ENCODE assay signal across 21 cellular contexts in genomic region chr6:97822632-97823031, GRCh38.
DNase-seq lines count a peak whose midpoint lies in the region; ATAC-seq, FAIRE-seq and TF ChIP-seq lines count a peak whose summit lies in the region.
"Had no signal": no experiment of that assay in that cellular context is flagged by ENCODE, and none has a peak within 500 bp of the region (broad histone marks: within the 10 kb centered on the region; RNA-seq: fewer than 3 reads in every experiment).

No MANE protein-coding gene starts in this region.

- DNase-seq in NCI-H69 (lab: John Stamatoyannopoulos, UW) (peak; percentile 68), H1 (ENCODE audit: low read depth in 1 of 2, low spot score in 2 of 2) (no peak), neural progenitor cell (ENCODE audit: low spot score) (no peak), HT-29 (ENCODE audit: low spot score) (no peak), lower leg skin (ENCODE audit: low spot score in 2 of 2) (no peak), AG20443 (ENCODE audit: low spot score) (no peak)
- DNase-seq: Caco-2; CD4-positive, CD25-positive, alpha-beta regulatory T cell; CD8-positive, alpha-beta T cell; DMS153; DND-41; GM23248 had no signal

- no peak; a peak in 1 of 4 replicates for TF ChIP-seq RAD21 in H1 (IDR thresholded peaks at IDR 0.05 in 1 of 2, conservative IDR thresholded peaks at IDR 0.05 in 1 of 2; ENCODE audit: low read depth in 2 of 2, low read length in 2 of 2)

- H3K4me3 ChIP-seq in HUES48 (ENCODE audit: low read depth, low read length) (no peak overlapping the region), H1 (ENCODE audit: extremely low read depth in 1 of 4, insufficient read depth in 2 of 4, low read depth in 3 of 4, low read length in 4 of 4) (no peak overlapping the region; a peak in 1 of 8 replicates), neural progenitor cell (no peak overlapping the region), lower leg skin (ENCODE audit: low read depth, poor library complexity, severe bottlenecking) (no peak overlapping the region)
- H3K4me3 ChIP-seq: BLaER1, GM23248 had no signal

- no peak overlapping the region for H3K27ac Mint-ChIP-seq in neural progenitor cell
- H3K27ac Mint-ChIP-seq: B cell; CD8-positive, alpha-beta T cell had no signal

- H3K79me2 ChIP-seq in H1 (ENCODE audit: control insufficient read depth in 1 of 2, insufficient read depth in 2 of 2, low read length in 2 of 2) (no peaks in the 10 kb centered on the region), neural progenitor cell (ENCODE audit: low read depth) (no peaks in the 10 kb centered on the region)

- no peak overlapping the region for H2BK15ac ChIP-seq in H1 (ENCODE audit: low read length)

- no peak overlapping the region for H3K18ac ChIP-seq in H1 (ENCODE audit: extremely low read depth, low read length)

- no peak for FAIRE-seq in H1 (lab: Jason Lieb, UNC)
- FAIRE-seq: G401.6, GM12892, H54 had no signal

- H2BK120ac ChIP-seq in H1 (replicated peaks; ENCODE audit: low read depth, low read length), result no peak overlapping the region

- H3K27ac ChIP-seq in HUES48 (ENCODE audit: low read depth, low read length) (no peak overlapping the region), H1 (ENCODE audit: low read depth, low read length) (no peak overlapping the region), neural progenitor cell (no peak overlapping the region)
- H3K27ac ChIP-seq: BLaER1, C4-2B, GM23248 had no signal

- H3K9ac ChIP-seq in HUES48 (ENCODE audit: low read depth, low read length) (0 out of 2 replicates have a peak overlapping the region, but pooled peaks have one; percentile 4), H1 (replicated peaks in 1 of 4; ENCODE audit: extremely low read depth in 1 of 4, low read depth in 3 of 4, low read length in 3 of 4) (no peak overlapping the region), neural progenitor cell (no peak overlapping the region)
- H3K9ac ChIP-seq: BLaER1, GM23248 had no signal

- H3K9me3 Mint-ChIP-seq in neural progenitor cell, result peaks cover 2% of the 10 kb centered on the region
- H3K9me3 Mint-ChIP-seq: CD8-positive, alpha-beta T cell had no signal

- no peaks in the 10 kb centered on the region for H3K36me3 Mint-ChIP-seq in neural progenitor cell
- H3K36me3 Mint-ChIP-seq: CD4-positive, CD25-positive, alpha-beta regulatory T cell; CD8-positive, alpha-beta T cell had no signal

- H3K27me3 ChIP-seq in HUES48 (ENCODE audit: control insufficient read depth, insufficient read depth, low read length), result no peaks in the 10 kb centered on the region
- no peaks in the 10 kb centered on the region for H3K27me3 ChIP-seq in H1 (replicated peaks in 1 of 4; ENCODE audit: control insufficient read depth in 3 of 4, extremely low read depth in 1 of 4, insufficient read depth in 3 of 4, low read length in 3 of 4)
- no peaks in the 10 kb centered on the region for H3K27me3 ChIP-seq in neural progenitor cell
- H3K27me3 ChIP-seq: BLaER1 had no signal

- 19% methylated on average over 2 of the region's 2 CpGs; no CpG with 5 or more reads in 1 of the 2 experiments for WGBS in H1 (ENCODE audit: extremely low coverage in 1 of 2, insufficient coverage in 1 of 2, insufficient read length in 1 of 2, insufficient replicate concordance in 2 of 2, low coverage in 1 of 2, low lambda C conversion rate in 2 of 2, missing lambda C conversion rate in 1 of 2), 2 experiments
- 72 to 78% methylated on average over 2 of the region's 2 CpGs for WGBS in lower leg skin, 2 donors

- TF ChIP-seq POLR2A in H1 (IDR thresholded peaks at IDR 0.05; ENCODE audit: control extremely low read depth in 1 of 2, low read depth in 2 of 2, low read length in 2 of 2), result no peak
- no peak for TF ChIP-seq POLR2A in lower leg skin (IDR thresholded peaks at IDR 0.05)

- peaks cover 37% of the 10 kb centered on the region for H3K4me1 ChIP-seq in HUES48 (ENCODE audit: control insufficient read depth, insufficient read depth, low read length)
- H3K4me1 ChIP-seq in H1 (replicated peaks in 1 of 4; ENCODE audit: control insufficient read depth in 3 of 4, insufficient read depth in 4 of 4, low read length in 3 of 4), result peaks cover 2 to 13% (median 5%) of the 10 kb centered on the region in 4 experiments; a peak in 4 of 7 replicates
- peaks cover 47% of the 10 kb centered on the region for H3K4me1 ChIP-seq in neural progenitor cell
- H3K4me1 ChIP-seq: BLaER1, Caco-2 had no signal

- H3K27me3 Mint-ChIP-seq in neural progenitor cell (ENCODE audit: insufficient read depth, low read depth), result no peaks in the 10 kb centered on the region
- H3K27me3 Mint-ChIP-seq: B cell; CD4-positive, CD25-positive, alpha-beta regulatory T cell had no signal

- H3K56ac ChIP-seq in H1 (replicated peaks; ENCODE audit: insufficient read length, low read depth, low read length), result no peak overlapping the region

- peaks cover 26% of the 10 kb centered on the region for H3K4me1 Mint-ChIP-seq in neural progenitor cell
- H3K4me1 Mint-ChIP-seq: B cell; CD4-positive, CD25-positive, alpha-beta regulatory T cell had no signal

- H2AK5ac ChIP-seq in H1 (ENCODE audit: low read depth, low read length), result no peak overlapping the region

- no peak overlapping the region for H2BK5ac ChIP-seq in H1 (ENCODE audit: low read depth, low read length)

- intact Hi-C loops in lower leg skin (cut with DNase I; ENCODE audit: low total_unique reads), result no loop called here

- no peak overlapping the region for H4K8ac ChIP-seq in H1 (ENCODE audit: extremely low read depth, insufficient read depth, low read length)

- H3K9me3 ChIP-seq in HUES48 (ENCODE audit: control insufficient read depth, insufficient read depth, low read length), result no peaks in the 10 kb centered on the region
- H3K9me3 ChIP-seq in H1 (ENCODE audit: insufficient read depth in 2 of 2, low read depth in 1 of 2, low read length in 1 of 2), result no peaks in the 10 kb centered on the region
- no peaks in the 10 kb centered on the region for H3K9me3 ChIP-seq in neural progenitor cell (ENCODE audit: low read depth)
- H3K9me3 ChIP-seq: BLaER1, Caco-2 had no signal

- ATAC-seq in HG03025 (IDR thresholded peaks at IDR 0.05; ENCODE audit: low FRiP score, unreplicated experiment), result no peak
- ATAC-seq: CD8-positive, alpha-beta T cell; HCT116 had no signal

- H4K20me1 ChIP-seq in H1 (replicated peaks in 1 of 2; ENCODE audit: control insufficient read depth in 1 of 2, insufficient read depth in 2 of 2, low read length in 2 of 2) (no peaks in the 10 kb centered on the region), neural progenitor cell (ENCODE audit: low read depth) (no peaks in the 10 kb centered on the region)
- H4K20me1 ChIP-seq: BLaER1 had no signal

- TF ChIP-seq CTCF in H1 (IDR thresholded peaks at IDR 0.05; ENCODE audit: control extremely low read depth in 1 of 3, insufficient read depth in 1 of 3, low read depth in 1 of 3, low read length in 3 of 3) (no peak), neural progenitor cell (IDR thresholded peaks at IDR 0.05) (no peak), lower leg skin (IDR thresholded peaks at IDR 0.05) (no peak)

- no peak overlapping the region for H3K14ac ChIP-seq in H1 (ENCODE audit: insufficient read length)

- H2BK12ac ChIP-seq in H1 (ENCODE audit: low read depth, low read length), result no peak overlapping the region

- H3K23ac ChIP-seq in H1 (ENCODE audit: insufficient read length), result no peak overlapping the region

- no peaks in the 10 kb centered on the region for H3K79me1 ChIP-seq in H1 (ENCODE audit: low read depth, low read length)

- POLR2A ChIA-PET in H1 (lab: Charles Lee; ENCODE audit: partially characterized antibody), result no interaction called here

- H3K4me2 ChIP-seq in H1 (ENCODE audit: insufficient read depth in 1 of 2, low read depth in 2 of 2, low read length in 2 of 2) (no peak overlapping the region), neural progenitor cell (no peak overlapping the region)
- H3K4me2 ChIP-seq: BLaER1 had no signal

- H2AFZ ChIP-seq in H1 (ENCODE audit: low read length), result no peak overlapping the region
- H2AFZ ChIP-seq in neural progenitor cell (replicated peaks), result peak overlapping the region; percentile 59
- H2AFZ ChIP-seq: GM23248 had no signal

- H3K36me3 ChIP-seq in HUES48 (ENCODE audit: control insufficient read depth, insufficient read depth, low read length) (no peaks in the 10 kb centered on the region), H1 (ENCODE audit: control insufficient read depth in 2 of 4, insufficient read depth in 4 of 4, low read length in 3 of 4) (no peaks in the 10 kb centered on the region), neural progenitor cell (no peaks in the 10 kb centered on the region)
- H3K36me3 ChIP-seq: BLaER1 had no signal

- H4K91ac ChIP-seq in H1 (replicated peaks; ENCODE audit: insufficient read length, low read length), result no peak overlapping the region

- no peak overlapping the region for H4K5ac ChIP-seq in H1 (ENCODE audit: insufficient read length, low read depth, low read length)

- H2BK20ac ChIP-seq in H1 (ENCODE audit: low read length), result no peak overlapping the region

- CTCF ChIA-PET in H1 (lab: Charles Lee; ENCODE audit: partially characterized antibody), result interaction anchor here (0.6 kb wide), 1 partner anchor 1020 kb away, joined by 3 read pairs; no protein-coding TSS in a partner anchor

- H3K23me2 ChIP-seq in H1 (ENCODE audit: low read depth, low read length), result no peaks in the 10 kb centered on the region

- TF ChIP-seq EP300 in H1 (IDR thresholded peaks at IDR 0.05; ENCODE audit: borderline replicate concordance in 1 of 2, low read depth in 2 of 2, low read length in 2 of 2), result no peak

- H3K4ac ChIP-seq in H1 (replicated peaks; ENCODE audit: insufficient read length, low read depth, low read length), result no peak overlapping the region

- H3F3A ChIP-seq in neural progenitor cell (ENCODE audit: low read depth), result no peaks in the 10 kb centered on the region

- no peak overlapping the region for H3K4me3 Mint-ChIP-seq in neural progenitor cell
- H3K4me3 Mint-ChIP-seq: B cell; CD4-positive, CD25-positive, alpha-beta regulatory T cell; CD8-positive, alpha-beta T cell had no signal

TF ChIP-seq in H1, 55 proteins besides CTCF, POLR2A, EP300 and RAD21 (continues in another document):
- no peak for TF ChIP-seq PHF8 (conservative IDR thresholded peaks at IDR 0.05; ENCODE audit: low read depth, low read length)
